ENCODE assay signal across 1 cellular context in genomic region chr6:41063884-41064285, GRCh38.
TF ChIP-seq lines count a peak whose summit lies in the region.

No MANE protein-coding gene starts in this region.

TF ChIP-seq in HepG2, 621 proteins besides CTCF, POLR2A, EP300 and RAD21 (continues in another document):
- TF ChIP-seq HMG20B (CRISPR knock-in tag; conservative IDR thresholded peaks at IDR 0.05) (peak; percentile 37; the same call in 1 of the 2 replicates), ZNF124 (CRISPR knock-in tag; IDR thresholded peaks at IDR 0.05) (peak; percentile 100), STAT5B (CRISPR knock-in tag; IDR thresholded peaks at IDR 0.05) (0 out of 2 replicates have a peak, but pooled peaks have one; percentile 17), ZNF639 (CRISPR knock-in tag; conservative IDR thresholded peaks at IDR 0.05) (peak; percentile 69; the same call in 1 of the 2 replicates), MIER2 (CRISPR knock-in tag; IDR thresholded peaks at IDR 0.05) (0 out of 2 replicates have a peak, but pooled peaks have one; percentile 54), GABPA (IDR thresholded peaks at IDR 0.05; ENCODE audit: low read depth, low read length) (no peak), GABPA (CRISPR knock-in tag; IDR thresholded peaks at IDR 0.05; ENCODE audit: low read depth) (no peak), NCOA2 (CRISPR knock-in tag; IDR thresholded peaks at IDR 0.05) (peak; percentile 56), SETDB1 (CRISPR knock-in tag; IDR thresholded peaks at IDR 0.05; ENCODE audit: borderline replicate concordance) (no peak), ZNF121 (CRISPR knock-in tag; IDR thresholded peaks at IDR 0.05) (0 out of 2 replicates have a peak, but pooled peaks have one; percentile 10), KMT2B (CRISPR knock-in tag; IDR thresholded peaks at IDR 0.05) (0 out of 2 replicates have a peak, but pooled peaks have one; percentile 57), FOSL2 (CRISPR knock-in tag; IDR thresholded peaks at IDR 0.05) (peak; percentile 55), EHMT2 (IDR thresholded peaks at IDR 0.05; ENCODE audit: borderline replicate concordance, low read depth, low read length) (peak; percentile 44; the same call in 1 of the 2 replicates), ZNF331 (CRISPR knock-in tag; IDR thresholded peaks at IDR 0.05) (peak; percentile 76), ZNF281 (CRISPR knock-in tag; IDR thresholded peaks at IDR 0.05; ENCODE audit: borderline replicate concordance) (0 out of 2 replicates have a peak, but pooled peaks have one; percentile 8), ZNF792 (CRISPR knock-in tag; IDR thresholded peaks at IDR 0.05) (peak; percentile 76; the same call in 1 of the 2 replicates), CHCHD3 (CRISPR knock-in tag; IDR thresholded peaks at IDR 0.05) (no peak), FOXO1 (CRISPR knock-in tag; IDR thresholded peaks at IDR 0.05) (0 out of 2 replicates have a peak, but pooled peaks have one; percentile 27), ZBTB33 (CRISPR knock-in tag; IDR thresholded peaks at IDR 0.05) (0 out of 2 replicates have a peak, but pooled peaks have one; percentile 7), PHF8 (CRISPR knock-in tag; IDR thresholded peaks at IDR 0.05) (0 out of 2 replicates have a peak, but pooled peaks have one; percentile 22), PATZ1 (CRISPR knock-in tag; IDR thresholded peaks at IDR 0.05) (peak; percentile 57; the same call in 1 of the 2 replicates), RFX3 (CRISPR knock-in tag; IDR thresholded peaks at IDR 0.05) (peak; percentile 10; the same call in 1 of the 2 replicates), KMT2A (CRISPR knock-in tag; IDR thresholded peaks at IDR 0.05) (0 out of 2 replicates have a peak, but pooled peaks have one; percentile 50), GATAD2A (CRISPR knock-in tag; IDR thresholded peaks at IDR 0.05) (peak; percentile 73), NR2F6 (IDR thresholded peaks at IDR 0.05) (peak; percentile 25; the same call in 1 of the 2 replicates), NR2F6 (CRISPR knock-in tag; IDR thresholded peaks at IDR 0.05) (peak; percentile 52), ARID3A (IDR thresholded peaks at IDR 0.05; ENCODE audit: low read depth, low read length) (peak; percentile 53; the same call in 1 of the 2 replicates), CC2D1A (CRISPR knock-in tag; IDR thresholded peaks at IDR 0.05) (no peak), SMYD3 (CRISPR knock-in tag; IDR thresholded peaks at IDR 0.05) (no peak), MIER3 (CRISPR knock-in tag; IDR thresholded peaks at IDR 0.05; ENCODE audit: borderline replicate concordance) (no peak), FOXK1 (CRISPR knock-in tag; IDR thresholded peaks at IDR 0.05; ENCODE audit: borderline replicate concordance, low read depth) (peak; percentile 30; the same call in 1 of the 2 replicates), HOXA3 (CRISPR knock-in tag; IDR thresholded peaks at IDR 0.05) (peak; percentile 48), ETV5 (CRISPR knock-in tag; IDR thresholded peaks at IDR 0.05; ENCODE audit: borderline replicate concordance) (peak; percentile 29; the same call in 1 of the 2 replicates), ARID5B (CRISPR knock-in tag; IDR thresholded peaks at IDR 0.05) (peak; percentile 82), ZFP36 (IDR thresholded peaks at IDR 0.05; ENCODE audit: borderline replicate concordance, low read depth, low read length, partially characterized antibody) (no peak), HES4 (CRISPR knock-in tag; IDR thresholded peaks at IDR 0.05; ENCODE audit: borderline replicate concordance) (no peak), FOXA1 (IDR thresholded peaks at IDR 0.05) (no peak), FOXA1 (CRISPR knock-in tag; IDR thresholded peaks at IDR 0.05) (peak; percentile 89), ERF (CRISPR knock-in tag; IDR thresholded peaks at IDR 0.05) (0 out of 2 replicates have a peak, but pooled peaks have one; percentile 25), SNAPC5 (CRISPR knock-in tag; IDR thresholded peaks at IDR 0.05; ENCODE audit: borderline replicate concordance) (no peak), FOXA3 (CRISPR knock-in tag; IDR thresholded peaks at IDR 0.05) (peak; percentile 79), ZNF264 (CRISPR knock-in tag; IDR thresholded peaks at IDR 0.05) (peak; percentile 56; the same call in 1 of the 2 replicates), MAFK (conservative IDR thresholded peaks at IDR 0.05 in 1 of 2, IDR thresholded peaks at IDR 0.05 in 1 of 2; ENCODE audit: low read length in 2 of 2) (0 out of 4 replicates have a peak, but pooled peaks of 1 of the 2 experiments have one; percentile 1), BCL6 (CRISPR knock-in tag; IDR thresholded peaks at IDR 0.05) (peak; percentile 73), TCF7 (IDR thresholded peaks at IDR 0.05; ENCODE audit: low read depth) (peak; percentile 19), RXRB (CRISPR knock-in tag; IDR thresholded peaks at IDR 0.05; ENCODE audit: borderline replicate concordance) (peak; percentile 73; the same call in 1 of the 2 replicates), CREM (IDR thresholded peaks at IDR 0.05) (peak; percentile 51; the same call in 1 of the 2 replicates), CREM (CRISPR knock-in tag; IDR thresholded peaks at IDR 0.05) (no peak), TEAD3 (CRISPR knock-in tag; optimal IDR thresholded peaks at IDR 0.05; ENCODE audit: borderline replicate concordance) (peak; percentile 75), KAT8 (CRISPR knock-in tag; IDR thresholded peaks at IDR 0.05) (peak; percentile 50; the same call in 1 of the 2 replicates), HOXA5 (CRISPR knock-in tag; IDR thresholded peaks at IDR 0.05) (peak; percentile 17; the same call in 1 of the 2 replicates), JUNB (CRISPR knock-in tag; IDR thresholded peaks at IDR 0.05; ENCODE audit: borderline replicate concordance) (no peak), ATF2 (CRISPR knock-in tag; IDR thresholded peaks at IDR 0.05) (peak; percentile 52; the same call in 1 of the 2 replicates), FOXP1 (IDR thresholded peaks at IDR 0.05) (no peak), FOXP1 (CRISPR knock-in tag; IDR thresholded peaks at IDR 0.05) (peak; percentile 27; the same call in 1 of the 2 replicates)
